2 cellular contexts compared by ENCODE assay signal in genomic region chr14:62269204-62269603, GRCh38.
A peak's percentile ranks its signal among the peaks of the same experiment; 100 is the strongest.
TF ChIP-seq lines count a peak whose summit lies in the region.

No MANE protein-coding gene starts in this region.

TF ChIP-seq in IMR-90, 13 proteins besides CTCF, POLR2A, EP300 and RAD21:
- TF ChIP-seq CEBPB (IDR thresholded peaks at IDR 0.05; ENCODE audit: low read depth, low read length) (peak; percentile 48; the same call in 1 of the 2 replicates), MXI1 (IDR thresholded peaks at IDR 0.05; ENCODE audit: borderline replicate concordance, low read depth, low read length) (no peak), NFE2L2 (IDR thresholded peaks at IDR 0.05; ENCODE audit: low read depth, low read length) (no peak)

TF ChIP-seq in SK-N-SH, 30 proteins besides CTCF, POLR2A, EP300 and RAD21:
- TF ChIP-seq FOXM1 (IDR thresholded peaks at IDR 0.05; ENCODE audit: low read depth) (no peak), TAF1 (IDR thresholded peaks at IDR 0.05; ENCODE audit: borderline replicate concordance, low read depth, low read length) (no peak), REST (IDR thresholded peaks at IDR 0.05; ENCODE audit: low read depth, low read length) (no peak), NFIC (IDR thresholded peaks at IDR 0.05; ENCODE audit: borderline replicate concordance) (no peak), RXRA (IDR thresholded peaks at IDR 0.05; ENCODE audit: borderline replicate concordance, low read depth) (no peak), RCOR1 (IDR thresholded peaks at IDR 0.05; ENCODE audit: low read length) (no peak), ZBTB33 (IDR thresholded peaks at IDR 0.05; ENCODE audit: borderline replicate concordance, low read depth) (no peak)
